In the genomic region with DNA sequence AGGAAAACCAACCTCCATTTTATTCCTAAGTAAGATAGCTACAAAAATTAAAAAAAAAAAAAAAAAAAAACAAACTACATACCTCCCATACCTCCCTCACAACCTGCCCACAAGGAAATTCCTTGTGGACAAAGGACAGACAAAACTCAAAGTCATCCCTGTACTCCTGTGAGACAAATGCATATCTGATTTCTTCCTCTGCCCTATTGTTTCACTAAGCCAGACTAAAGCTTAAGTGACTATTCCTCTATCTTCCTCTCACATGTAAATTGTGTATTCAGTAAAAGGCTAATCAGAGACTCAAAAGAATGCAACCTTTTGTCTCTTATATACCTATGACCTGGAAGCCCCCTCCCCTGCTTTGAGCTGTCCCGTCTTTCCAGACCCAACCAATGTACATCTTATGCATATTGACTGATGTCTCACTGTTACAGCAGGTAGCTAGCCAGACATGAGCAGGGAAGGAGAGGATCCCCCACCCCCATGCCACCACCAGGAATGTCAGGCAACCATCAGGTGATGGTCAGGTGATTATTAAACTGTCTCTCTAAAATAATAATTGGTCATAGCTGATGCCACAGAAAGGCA, we compare ENCODE assay signal across 22 cellular contexts.
"Had no signal": no experiment of that assay in that cellular context is flagged by ENCODE, and none has a peak within 500 bp of the region (broad histone marks: within the 10 kb centered on the region; RNA-seq: fewer than 3 reads in every experiment).

No MANE protein-coding gene starts in this region.

- H3K27ac Mint-ChIP-seq: activated CD4-positive, alpha-beta memory T cell treated with anti-CD3 and anti-CD28 coated beads, Interleukin-2, amount 10 ng/mL, durations not matched to agents 7 days and 5 days; activated CD4-positive, alpha-beta T cell treated with anti-CD3 and anti-CD28 coated beads for 36 hours; activated naive CD8-positive, alpha-beta T cell treated with anti-CD3 and anti-CD28 coated beads, Interleukin-2, amount 10 ng/mL, durations not matched to agents 7 days and 5 days; memory B cell; nephron had no signal

- H3K36me3 ChIP-seq: left lung, uterus had no signal

- H3K9me3 ChIP-seq: sigmoid colon, testis, uterus had no signal

- H3K27ac ChIP-seq: esophagus squamous epithelium, left lung, sigmoid colon, testis, uterus, VCaP had no signal

- H3K9me3 Mint-ChIP-seq: memory B cell had no signal

- H3K4me1 ChIP-seq: esophagus squamous epithelium, left lung, sigmoid colon, testis, uterus had no signal

- H3K4me1 Mint-ChIP-seq: activated CD4-positive, alpha-beta memory T cell treated with anti-CD3 and anti-CD28 coated beads, Interleukin-2, amount 10 ng/mL, durations not matched to agents 7 days and 5 days; activated CD4-positive, alpha-beta T cell treated with anti-CD3 and anti-CD28 coated beads for 36 hours; activated naive CD8-positive, alpha-beta T cell treated with anti-CD3 and anti-CD28 coated beads, Interleukin-2, amount 10 ng/mL, durations not matched to agents 7 days and 5 days; memory B cell; nephron had no signal

- ATAC-seq: activated CD4-positive, alpha-beta T cell treated with anti-CD3 and anti-CD28 coated beads for 36 hours; stimulated activated naive CD8-positive, alpha-beta T cell treated with anti-CD3 and anti-CD28 coated beads, Interleukin-15, Interleukin-2, amounts not matched to agents 100 U/mL and 50 U/mL, for 24 hours had no signal

- FAIRE-seq: islet of Langerhans had no signal

- DNase-seq: activated CD4-positive, alpha-beta memory T cell treated with anti-CD3 and anti-CD28 coated beads, Interleukin-2, amount 10 ng/mL, durations not matched to agents 7 days and 5 days; activated CD4-positive, alpha-beta T cell treated with anti-CD3 and anti-CD28 coated beads for 36 hours; activated gamma-delta T cell treated with Interleukin-2 at 50 U/mL for 16 hours; activated naive CD8-positive, alpha-beta T cell treated with anti-CD3 and anti-CD28 coated beads, Interleukin-2, amount 10 ng/mL, durations not matched to agents 7 days and 5 days; activated T-cell treated with anti-CD3 and anti-CD28 coated beads, Interleukin-2, amount 50 U/mL, for 48 hours; aorta; esophagus squamous epithelium; foreskin fibroblast; head of caudate nucleus; left lung; occipital lobe; sigmoid colon; stimulated activated CD4-positive, alpha-beta T cell treated with anti-CD3 and anti-CD28 coated beads, Interleukin-4, amount 100 ng/mL, for 1 hour; stimulated activated CD8-positive, alpha-beta memory T cell treated with anti-CD3 and anti-CD28 coated beads, Interleukin-4, amount 100 ng/mL, for 48 hours; stimulated activated naive CD8-positive, alpha-beta T cell treated with anti-CD3 and anti-CD28 coated beads, Interleukin-15, Interleukin-2, amounts not matched to agents 100 U/mL and 50 U/mL, for 24 hours; T1000; testis; uterus had no signal

- H3K27me3 ChIP-seq: esophagus squamous epithelium, left lung, sigmoid colon, testis, uterus had no signal

- H3K27me3 Mint-ChIP-seq: activated CD4-positive, alpha-beta memory T cell treated with anti-CD3 and anti-CD28 coated beads, Interleukin-2, amount 10 ng/mL, durations not matched to agents 7 days and 5 days; activated CD4-positive, alpha-beta T cell treated with anti-CD3 and anti-CD28 coated beads for 36 hours; activated naive CD8-positive, alpha-beta T cell treated with anti-CD3 and anti-CD28 coated beads, Interleukin-2, amount 10 ng/mL, durations not matched to agents 7 days and 5 days; memory B cell had no signal

- H3K4me3 Mint-ChIP-seq: activated CD4-positive, alpha-beta memory T cell treated with anti-CD3 and anti-CD28 coated beads, Interleukin-2, amount 10 ng/mL, durations not matched to agents 7 days and 5 days; activated CD4-positive, alpha-beta T cell treated with anti-CD3 and anti-CD28 coated beads for 36 hours; activated naive CD8-positive, alpha-beta T cell treated with anti-CD3 and anti-CD28 coated beads, Interleukin-2, amount 10 ng/mL, durations not matched to agents 7 days and 5 days; memory B cell; nephron had no signal

- H3K4me3 ChIP-seq: esophagus squamous epithelium, left lung, sigmoid colon, testis, uterus had no signal
